In the genomic region with DNA sequence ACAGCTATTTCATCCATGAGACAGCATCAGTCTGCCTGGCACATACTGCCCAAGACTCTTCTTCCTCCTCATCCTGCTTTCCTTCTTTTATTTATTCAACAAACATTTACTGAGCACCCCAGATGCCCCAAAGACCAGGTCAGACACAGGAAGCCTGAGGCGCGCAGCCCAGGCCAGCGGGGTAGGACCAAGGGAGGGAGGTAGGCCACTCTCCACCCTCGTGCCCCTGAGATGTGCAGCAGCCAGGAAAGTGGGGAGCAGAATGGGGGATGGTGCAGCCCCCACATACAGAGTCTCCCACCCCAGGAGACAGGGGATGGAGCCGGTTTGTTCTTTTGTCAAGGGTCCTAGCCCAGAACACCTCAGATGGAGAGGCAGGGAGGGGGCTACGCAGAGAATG, we compare ENCODE assay signal across 21 cellular contexts. TPM values are rescaled to one million over a fixed set of nuclear protein-coding genes. Genes with fewer than 3 reads are reported as not detected.
A peak's percentile ranks its signal among the peaks of the same experiment; 100 is the strongest.
DNase-seq lines count a peak whose midpoint lies in the region; ATAC-seq and TF ChIP-seq lines count a peak whose summit lies in the region.
"Had no signal": no experiment of that assay in that cellular context is flagged by ENCODE, and none has a peak within 500 bp of the region (broad histone marks: within the 10 kb centered on the region; RNA-seq: fewer than 3 reads in every experiment).

No MANE protein-coding gene starts in this region.

- H3K4me1 ChIP-seq in neural progenitor cell = peaks cover 6% of the 10 kb centered on the region
- H3K4me1 ChIP-seq: Caco-2 had no signal

- no peak overlapping the region for H3K27ac ChIP-seq in neural progenitor cell
- H3K27ac ChIP-seq: BLaER1 treated with 17β-estradiol and CSF1 and Interleukin-3, amounts not matched to agents 10 nM and 100 nM; HL-60 had no signal

- H3K4me3 ChIP-seq in neural progenitor cell = no peak overlapping the region
- H3K4me3 ChIP-seq: BLaER1 treated with 17β-estradiol and CSF1 and Interleukin-3, amounts not matched to agents 10 nM and 100 nM had no signal

- H4K20me1 ChIP-seq in neural progenitor cell (ENCODE audit: low read depth) = no peaks in the 10 kb centered on the region
- H4K20me1 ChIP-seq: BLaER1 treated with 17β-estradiol and CSF1 and Interleukin-3, amounts not matched to agents 10 nM and 100 nM had no signal

- no peak overlapping the region for H3K9ac ChIP-seq in neural progenitor cell
- H3K9ac ChIP-seq: BLaER1 treated with 17β-estradiol and CSF1 and Interleukin-3, amounts not matched to agents 10 nM and 100 nM had no signal

- peaks cover 5% of the 10 kb centered on the region for H3K9me3 ChIP-seq in neural progenitor cell (ENCODE audit: low read depth)

- intact Hi-C loops in natural killer cell (cut with micrococcal nuclease) = no loop called here

- H3K4me1 Mint-ChIP-seq in natural killer cell = peaks cover 69 to 81% of the 10 kb centered on the region in 2 donors
- peaks cover 70 to 73% of the 10 kb centered on the region in 2 donors for H3K4me1 Mint-ChIP-seq in natural killer cell treated with Interleukin-12 subunit alpha and Interleukin-12 subunit beta and Interleukin-15 and Interleukin-18, amount 100 ng/mL, for 72 hours (ENCODE audit: low read depth in 2 of 2)
- peaks cover 82 to 86% of the 10 kb centered on the region in 2 donors for H3K4me1 Mint-ChIP-seq in immature natural killer cell
- peaks cover 5% of the 10 kb centered on the region for H3K4me1 Mint-ChIP-seq in neural progenitor cell
- peaks cover 37% of the 10 kb centered on the region for H3K4me1 Mint-ChIP-seq in activated naive CD8-positive, alpha-beta T cell treated with anti-CD3 and anti-CD28 coated beads for 36 hours

- no peak overlapping the region for H3K4me2 ChIP-seq in neural progenitor cell
- H3K4me2 ChIP-seq: BLaER1 treated with 17β-estradiol and CSF1 and Interleukin-3, amounts not matched to agents 10 nM and 100 nM had no signal

- H3K27ac Mint-ChIP-seq in natural killer cell (peak overlapping the region; percentile 18 to 44), immature natural killer cell (peak overlapping the region in 5 of 6 donors; percentile 63 to 84 (median 74)), neural progenitor cell (peak overlapping the region; percentile 39)
- H3K27ac Mint-ChIP-seq in natural killer cell treated with Interleukin-12 subunit alpha and Interleukin-12 subunit beta and Interleukin-15 and Interleukin-18, amount 100 ng/mL, for 72 hours = peak overlapping the region in 1 of 2 donors; percentile 75
- H3K27ac Mint-ChIP-seq in activated naive CD8-positive, alpha-beta T cell treated with anti-CD3 and anti-CD28 coated beads for 36 hours = no peak overlapping the region
- H3K27ac Mint-ChIP-seq: B cell, HFFc6 had no signal

- no peak overlapping the region for H2AFZ ChIP-seq in neural progenitor cell (replicated peaks)

- no peaks in the 10 kb centered on the region for H3K36me3 Mint-ChIP-seq in natural killer cell
- peaks cover 9% of the 10 kb centered on the region for H3K36me3 Mint-ChIP-seq in natural killer cell treated with Interleukin-12 subunit alpha and Interleukin-12 subunit beta and Interleukin-15 and Interleukin-18, amount 100 ng/mL, for 72 hours
- H3K36me3 Mint-ChIP-seq in immature natural killer cell = peaks cover 0 to 10% (median 7%) of the 10 kb centered on the region in 3 donors
- no peaks in the 10 kb centered on the region for H3K36me3 Mint-ChIP-seq in neural progenitor cell
- H3K36me3 Mint-ChIP-seq in activated naive CD8-positive, alpha-beta T cell treated with anti-CD3 and anti-CD28 coated beads for 36 hours = peaks cover 10% of the 10 kb centered on the region

- ATAC-seq in natural killer cell (no peak), GM21825 (IDR thresholded peaks at IDR 0.05; ENCODE audit: unreplicated experiment) (no peak)
- ATAC-seq in natural killer cell treated with Interleukin-12 subunit alpha and Interleukin-12 subunit beta and Interleukin-15 and Interleukin-18, amount 100 ng/mL, for 72 hours = no peak
- ATAC-seq: HCT116 had no signal

- TF ChIP-seq CTCF in natural killer cell (IDR thresholded peaks at IDR 0.05) = no peak
- no peak for TF ChIP-seq CTCF in neural progenitor cell (IDR thresholded peaks at IDR 0.05)

- no peaks in the 10 kb centered on the region for H3K36me3 ChIP-seq in neural progenitor cell
- H3K36me3 ChIP-seq: BLaER1 treated with 17β-estradiol and CSF1 and Interleukin-3, amounts not matched to agents 10 nM and 100 nM had no signal

- no peak for DNase-seq in natural killer cell
- no peak for DNase-seq in natural killer cell treated with Interleukin-12 subunit alpha and Interleukin-12 subunit beta and Interleukin-15 and Interleukin-18, amount 100 ng/mL, for 72 hours (ENCODE audit: low spot score)
- DNase-seq in immature natural killer cell = no peak
- DNase-seq in neural progenitor cell (ENCODE audit: low spot score) = no peak
- DNase-seq in activated naive CD8-positive, alpha-beta T cell treated with anti-CD3 and anti-CD28 coated beads for 36 hours = no peak
- no peak for DNase-seq in mesenteric fat pad (ENCODE audit: low spot score)
- DNase-seq: Caco-2, DMS153, DMS79, GDM1, GOT3, H7, HFFc6 had no signal

- H3K79me2 ChIP-seq in neural progenitor cell (ENCODE audit: low read depth) = no peaks in the 10 kb centered on the region

- H3K9me3 Mint-ChIP-seq in natural killer cell (peaks cover 2% of the 10 kb centered on the region in 2 donors), immature natural killer cell (peaks cover 0 to 4% (median 0%) of the 10 kb centered on the region in 6 donors), neural progenitor cell (peaks cover 12% of the 10 kb centered on the region)
- no peaks in the 10 kb centered on the region for H3K9me3 Mint-ChIP-seq in natural killer cell treated with Interleukin-12 subunit alpha and Interleukin-12 subunit beta and Interleukin-15 and Interleukin-18, amount 100 ng/mL, for 72 hours
- peaks cover 12% of the 10 kb centered on the region for H3K9me3 Mint-ChIP-seq in activated naive CD8-positive, alpha-beta T cell treated with anti-CD3 and anti-CD28 coated beads for 36 hours

- H3F3A ChIP-seq in neural progenitor cell (ENCODE audit: low read depth) = no peaks in the 10 kb centered on the region

- H3K4me3 Mint-ChIP-seq in natural killer cell (peak overlapping the region; percentile 13), immature natural killer cell (peak overlapping the region in 3 of 5 donors; percentile 30 to 60 (median 59)), neural progenitor cell (no peak overlapping the region)
- no peak overlapping the region for H3K4me3 Mint-ChIP-seq in natural killer cell treated with Interleukin-12 subunit alpha and Interleukin-12 subunit beta and Interleukin-15 and Interleukin-18, amount 100 ng/mL, for 72 hours
- no peak overlapping the region for H3K4me3 Mint-ChIP-seq in activated naive CD8-positive, alpha-beta T cell treated with anti-CD3 and anti-CD28 coated beads for 36 hours
- H3K4me3 Mint-ChIP-seq: B cell, HFFc6 had no signal

- no peaks in the 10 kb centered on the region for H3K27me3 ChIP-seq in neural progenitor cell
- H3K27me3 ChIP-seq: BLaER1 treated with 17β-estradiol and CSF1 and Interleukin-3, amounts not matched to agents 10 nM and 100 nM had no signal

- H3K27me3 Mint-ChIP-seq in natural killer cell (ENCODE audit: low read depth in 2 of 2) (no peaks in the 10 kb centered on the region), immature natural killer cell (ENCODE audit: low read depth in 3 of 3) (peaks cover 10 to 23% (median 18%) of the 10 kb centered on the region in 3 donors), neural progenitor cell (ENCODE audit: insufficient read depth, low read depth) (peaks cover 11% of the 10 kb centered on the region)
- H3K27me3 Mint-ChIP-seq in natural killer cell treated with Interleukin-12 subunit alpha and Interleukin-12 subunit beta and Interleukin-15 and Interleukin-18, amount 100 ng/mL, for 72 hours = no peaks in the 10 kb centered on the region
- H3K27me3 Mint-ChIP-seq in activated naive CD8-positive, alpha-beta T cell treated with anti-CD3 and anti-CD28 coated beads for 36 hours = no peaks in the 10 kb centered on the region

RNA-seq across cellular contexts. Expression of gene IL2RB, which starts 4.2 kb away (rescaled TPM):
- total RNA-seq in natural killer cell (1,000 to 10,000 TPM in 2 of 3 donors, 100 to 1,000 TPM in 1; 905 to 1,386 (median 1,021) TPM), neural progenitor cell (ENCODE audit: low replicate concordance) (0.62 TPM in 1 of 2 replicates, not detected in the other), mesenteric fat pad (1.7 TPM)
- 100 to 1,000 TPM; 508 to 635 TPM for total RNA-seq in natural killer cell treated with Interleukin-12 subunit alpha and Interleukin-12 subunit beta and Interleukin-15 and Interleukin-18, amount 100 ng/mL, for 72 hours
- polyA plus RNA-seq in immature natural killer cell = 1,000 to 10,000 TPM in 1 of 3 donors, 100 to 1,000 TPM in 2; 863 to 2,762 (median 893) TPM
- total RNA-seq in activated naive CD8-positive, alpha-beta T cell treated with anti-CD3 and anti-CD28 coated beads for 36 hours = 100 to 1,000 TPM; 148 to 149 TPM
- total RNA-seq: A172, Caco-2, Daoy, HFFc6 had no signal

RNA-seq across cellular contexts. Expression of gene C1QTNF6, which starts 34.1 kb away (rescaled TPM):
- total RNA-seq in natural killer cell (10 to 100 TPM in 1 of 3 donors, 1 to 10 TPM in 2; 6.0 to 10.3 (median 6.7) TPM), neural progenitor cell (ENCODE audit: low replicate concordance) (7.2 and 12.2 TPM in 2 replicates), mesenteric fat pad (1.3 TPM)
- total RNA-seq in natural killer cell treated with Interleukin-12 subunit alpha and Interleukin-12 subunit beta and Interleukin-15 and Interleukin-18, amount 100 ng/mL, for 72 hours = 1 to 10 TPM; 1.3 to 3.9 TPM
- polyA plus RNA-seq in immature natural killer cell = 1 to 10 TPM in 2 of 3 donors, not detected in 1; 1.5 to 1.8 TPM
- total RNA-seq in activated naive CD8-positive, alpha-beta T cell treated with anti-CD3 and anti-CD28 coated beads for 36 hours = 1 to 10 TPM; 2.7 to 3.2 TPM

RNA-seq across cellular contexts. Expression of gene TMPRSS6, which starts 44.4 kb away (rescaled TPM):
- total RNA-seq in natural killer cell (1 to 10 TPM; 1.1 to 4.7 (median 3.4) TPM), neural progenitor cell (ENCODE audit: low replicate concordance) (not detected in 2 replicates), mesenteric fat pad (not detected)
- total RNA-seq in natural killer cell treated with Interleukin-12 subunit alpha and Interleukin-12 subunit beta and Interleukin-15 and Interleukin-18, amount 100 ng/mL, for 72 hours = 1 to 10 TPM; 1.8 to 1.9 TPM
- under 1 TPM in 2 of 3 donors, not detected in 1; 0.28 to 0.52 TPM for polyA plus RNA-seq in immature natural killer cell
- total RNA-seq in activated naive CD8-positive, alpha-beta T cell treated with anti-CD3 and anti-CD28 coated beads for 36 hours = 1 to 10 TPM; 1.8 to 2.0 TPM
- total RNA-seq: A172, B cell, Daoy, H7, HFFc6 had no signal

RNA-seq across cellular contexts. Expression of gene SSTR3, which starts 58.4 kb away (rescaled TPM):
- under 1 TPM; 0.20 to 0.64 (median 0.23) TPM for total RNA-seq in natural killer cell
- total RNA-seq in natural killer cell treated with Interleukin-12 subunit alpha and Interleukin-12 subunit beta and Interleukin-15 and Interleukin-18, amount 100 ng/mL, for 72 hours = under 1 TPM; 0.11 to 0.29 TPM
- not detected for polyA plus RNA-seq in immature natural killer cell
- total RNA-seq in neural progenitor cell (ENCODE audit: low replicate concordance) = 0.19 and 0.53 TPM in 2 replicates
- 1 to 10 TPM; 7.1 to 7.4 TPM for total RNA-seq in activated naive CD8-positive, alpha-beta T cell treated with anti-CD3 and anti-CD28 coated beads for 36 hours
- not detected for total RNA-seq in mesenteric fat pad
- total RNA-seq: A172, Caco-2, Daoy, HFFc6, HT1080 had no signal

Comparison
In these comparisons a context has a peak if more than half of its experiments do, and no peak if none do; other contexts are left out.
1. H3K4me3 Mint-ChIP-seq: peak in natural killer cell (single experiment) and immature natural killer cell (3 of 5); none in natural killer cell treated with Interleukin-12 subunit alpha and Interleukin-12 subunit beta and Interleukin-15 and Interleukin-18, amount 100 ng/mL, for 72 hours (single experiment), neural progenitor cell (single experiment) and activated naive CD8-positive, alpha-beta T cell treated with anti-CD3 and anti-CD28 coated beads for 36 hours (single experiment).
2. RNA of gene IL2RB, which starts 4.2 kb away (total RNA-seq): 905 to 1,386 TPM in natural killer cell, 508 to 635 TPM in natural killer cell treated with Interleukin-12 subunit alpha and Interleukin-12 subunit beta and Interleukin-15 and Interleukin-18, amount 100 ng/mL, for 72 hours and 148 to 149 TPM in activated naive CD8-positive, alpha-beta T cell treated with anti-CD3 and anti-CD28 coated beads for 36 hours; 1.7 TPM in mesenteric fat pad (single experiment) and 0.62 TPM in neural progenitor cell; every median in the first group is over 10 times any median in the second.